8 cellular contexts compared by ENCODE assay signal in the genomic region with DNA sequence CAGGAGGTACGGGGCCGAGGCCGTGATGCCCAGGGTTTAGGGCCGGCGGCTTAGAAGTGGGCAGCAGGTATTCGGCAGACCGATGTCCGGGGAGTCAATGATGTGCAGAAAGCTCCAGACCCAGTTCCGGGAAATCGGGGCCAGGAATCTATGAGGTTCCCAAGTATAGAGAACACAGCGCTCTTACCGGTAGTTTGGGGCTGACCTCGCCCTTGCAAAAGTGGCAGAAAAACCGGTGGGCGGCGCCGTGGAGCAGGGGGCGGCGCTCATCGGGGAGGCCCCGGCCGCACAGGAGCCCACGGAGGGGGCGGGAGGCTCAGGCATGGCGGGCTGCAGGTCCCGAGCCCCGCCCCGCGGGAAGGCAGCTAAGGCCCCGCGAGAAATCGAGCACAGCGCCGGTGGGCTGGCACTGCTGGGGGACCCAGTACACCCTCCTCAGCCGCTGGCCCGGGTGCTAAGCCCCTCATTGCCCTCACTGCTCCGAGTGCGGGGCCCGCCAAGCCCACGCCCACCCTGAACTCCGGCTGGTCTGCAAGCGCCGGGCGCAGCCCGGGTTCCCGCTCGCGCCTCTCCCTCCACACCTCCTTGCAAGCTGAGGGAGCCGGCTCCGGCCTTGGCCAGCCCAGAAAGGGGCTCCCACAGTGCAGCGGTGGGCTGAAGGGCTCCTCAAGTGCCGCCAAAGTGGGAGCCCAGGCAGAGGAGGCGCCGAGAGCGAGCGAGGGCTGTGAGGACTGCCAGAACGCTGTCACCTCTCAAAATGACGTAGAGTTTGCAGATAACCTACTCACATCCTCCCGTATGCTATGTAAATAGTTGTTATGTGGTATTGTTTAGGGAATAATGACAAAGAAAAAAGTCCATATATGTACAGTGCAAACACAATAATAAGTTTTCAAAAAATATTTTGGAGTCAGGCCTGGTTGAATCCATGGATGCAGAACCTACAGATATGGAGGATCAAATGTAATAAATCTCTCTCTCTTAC.
DNase-seq lines count a peak whose midpoint lies in the region; ATAC-seq and TF ChIP-seq lines count a peak whose summit lies in the region.
"Not testable (repeated sequence)": the region's sequence is repeated elsewhere in the genome, so short reads cannot be mapped to it uniquely, and the experiment has no call there.

No MANE protein-coding gene starts in this region.

- H3K36me3 ChIP-seq in aorta (ENCODE audit: control insufficient read depth in 1 of 2, insufficient read depth in 2 of 2, low read length in 1 of 2), result not testable (repeated sequence)

- WGBS in aorta, 2 donors, result 46 to 66% methylated on average over 7 of the region's 59 CpGs

- not testable (repeated sequence) for H3K27ac Mint-ChIP-seq in CD4-positive, alpha-beta T cell; natural killer cell treated with Interleukin-12 subunit alpha and Interleukin-12 subunit beta and Interleukin-15 and Interleukin-18, amount 100 ng/mL, for 72 hours

- CTCF ChIA-PET in CD4-positive, alpha-beta T cell (lab: Charles Lee), result not testable (repeated sequence)

- H3K4me1 ChIP-seq in foreskin keratinocyte; aorta (ENCODE audit: control insufficient read depth in 1 of 2, insufficient read depth in 2 of 2, low read length in 2 of 2): not testable (repeated sequence)

- intact Hi-C loops in CD4-positive, alpha-beta T cell (cut with DNase I, micrococcal nuclease); aorta (cut with DNase I): not testable (repeated sequence)

- not testable (repeated sequence) for DNase-seq in CD4-positive, alpha-beta T cell; activated T-cell treated with anti-CD3 and anti-CD28 coated beads, Interleukin-2, amount 50 U/mL, for 4 hours; foreskin keratinocyte; left lobe of liver (ENCODE audit: low spot score); natural killer cell treated with Interleukin-12 subunit alpha and Interleukin-12 subunit beta and Interleukin-15 and Interleukin-18, amount 100 ng/mL, for 72 hours (ENCODE audit: low spot score); aorta

- H3K27me3 Mint-ChIP-seq in CD4-positive, alpha-beta T cell; activated T-cell treated with anti-CD3 and anti-CD28 coated beads, Interleukin-2, amount 50 U/mL, for 4 hours (ENCODE audit: low read depth); natural killer cell treated with Interleukin-12 subunit alpha and Interleukin-12 subunit beta and Interleukin-15 and Interleukin-18, amount 100 ng/mL, for 72 hours: not testable (repeated sequence)

- H3K9me3 ChIP-seq in CD4-positive, alpha-beta T cell (ENCODE audit: control insufficient read depth, low read length); aorta (ENCODE audit: control insufficient read depth, low read length): not testable (repeated sequence)

- not testable (repeated sequence) for H3K9me3 Mint-ChIP-seq in CD4-positive, alpha-beta T cell; activated T-cell treated with anti-CD3 and anti-CD28 coated beads, Interleukin-2, amount 50 U/mL, for 4 hours; natural killer cell treated with Interleukin-12 subunit alpha and Interleukin-12 subunit beta and Interleukin-15 and Interleukin-18, amount 100 ng/mL, for 72 hours

- H3K27ac ChIP-seq in CD4-positive, alpha-beta T cell (ENCODE audit: low read depth, low read length); foreskin keratinocyte; aorta (ENCODE audit: low read depth in 1 of 2, low read length in 2 of 2): not testable (repeated sequence)

- H3K4me3 Mint-ChIP-seq in CD4-positive, alpha-beta T cell; activated T-cell treated with anti-CD3 and anti-CD28 coated beads, Interleukin-2, amount 50 U/mL, for 4 hours; natural killer cell treated with Interleukin-12 subunit alpha and Interleukin-12 subunit beta and Interleukin-15 and Interleukin-18, amount 100 ng/mL, for 72 hours: not testable (repeated sequence)

- not testable (repeated sequence) for TF ChIP-seq CTCF in CD4-positive, alpha-beta T cell (IDR thresholded peaks at IDR 0.05); foreskin keratinocyte (conservative IDR thresholded peaks at IDR 0.05)

- peak; percentile 67 for ATAC-seq in CD4-positive, alpha-beta T cell (ENCODE audit: poor library complexity)
- ATAC-seq in HG02642 (IDR thresholded peaks at IDR 0.05; ENCODE audit: poor library complexity, unreplicated experiment) (peak; percentile 78), SK-N-SH treated with all-trans-retinoic acid at 6 μM for 48 hours (peak; percentile 74), foreskin keratinocyte (peak; percentile 74), left lobe of liver (peak; percentile 69), aorta (ENCODE audit: low FRiP score) (peak; percentile 65)
- peak; percentile 59 to 64 for ATAC-seq in activated T-cell treated with anti-CD3 and anti-CD28 coated beads, Interleukin-2, amount 50 U/mL, for 4 hours
- ATAC-seq in natural killer cell treated with Interleukin-12 subunit alpha and Interleukin-12 subunit beta and Interleukin-15 and Interleukin-18, amount 100 ng/mL, for 72 hours, result peak; percentile 58 to 75

- not testable (repeated sequence) for H3K36me3 Mint-ChIP-seq in CD4-positive, alpha-beta T cell (ENCODE audit: low read depth); activated T-cell treated with anti-CD3 and anti-CD28 coated beads, Interleukin-2, amount 50 U/mL, for 4 hours (ENCODE audit: insufficient read depth); natural killer cell treated with Interleukin-12 subunit alpha and Interleukin-12 subunit beta and Interleukin-15 and Interleukin-18, amount 100 ng/mL, for 72 hours

- not testable (repeated sequence) for H3K27me3 ChIP-seq in CD4-positive, alpha-beta T cell (ENCODE audit: control insufficient read depth, insufficient read depth, low read length); foreskin keratinocyte; aorta (ENCODE audit: control insufficient read depth in 1 of 2, insufficient read depth in 2 of 2, low read length in 1 of 2)

- not testable (repeated sequence) for H3K4me3 ChIP-seq in aorta (ENCODE audit: low read length in 2 of 2)

- not testable (repeated sequence) for H3K4me1 Mint-ChIP-seq in CD4-positive, alpha-beta T cell (ENCODE audit: low read depth); activated T-cell treated with anti-CD3 and anti-CD28 coated beads, Interleukin-2, amount 50 U/mL, for 4 hours (ENCODE audit: low read depth); natural killer cell treated with Interleukin-12 subunit alpha and Interleukin-12 subunit beta and Interleukin-15 and Interleukin-18, amount 100 ng/mL, for 72 hours (ENCODE audit: low read depth in 2 of 2)

- POLR2A ChIA-PET in CD4-positive, alpha-beta T cell (lab: Charles Lee), result not testable (repeated sequence)
